In genomic region chrX:68889244-68889643, GRCh38 we compare ENCODE assay signal across 11 cellular contexts.
"Had no signal": no experiment of that assay in that cellular context is flagged by ENCODE, and none has a peak within 500 bp of the region (broad histone marks: within the 10 kb centered on the region; RNA-seq: fewer than 3 reads in every experiment).

No MANE protein-coding gene starts in this region.

- H3K27ac ChIP-seq: suprapubic skin, upper lobe of left lung, VCaP had no signal

- H3K36me3 ChIP-seq: suprapubic skin, upper lobe of left lung had no signal

- H3K4me3 ChIP-seq: suprapubic skin, upper lobe of left lung had no signal

- DNase-seq: activated CD4-positive, alpha-beta T cell treated with anti-CD3 and anti-CD28 coated beads for 4 hours; activated effector memory CD4-positive, alpha-beta T cell treated with Interleukin-2 at 50 U/mL for 16 hours; dermis blood vessel endothelial cell; erythroblast; hypothalamus; kidney glomerular epithelial cell; stimulated activated CD4-positive, alpha-beta T cell treated with anti-CD3 and anti-CD28 coated beads, Interleukin-12 subunit alpha, Interleukin-12 subunit beta, amount 100 ng/mL, for 4 hours; stimulated activated naive CD4-positive, alpha-beta T cell treated with Interleukin-2 at 50 U/mL for 16 hours; upper lobe of left lung had no signal

- H3K27me3 ChIP-seq: suprapubic skin, upper lobe of left lung had no signal

- H3K9me3 ChIP-seq: suprapubic skin, upper lobe of left lung had no signal
